Comparison of ENCODE assay signal across 11 cellular contexts in the genomic region with DNA sequence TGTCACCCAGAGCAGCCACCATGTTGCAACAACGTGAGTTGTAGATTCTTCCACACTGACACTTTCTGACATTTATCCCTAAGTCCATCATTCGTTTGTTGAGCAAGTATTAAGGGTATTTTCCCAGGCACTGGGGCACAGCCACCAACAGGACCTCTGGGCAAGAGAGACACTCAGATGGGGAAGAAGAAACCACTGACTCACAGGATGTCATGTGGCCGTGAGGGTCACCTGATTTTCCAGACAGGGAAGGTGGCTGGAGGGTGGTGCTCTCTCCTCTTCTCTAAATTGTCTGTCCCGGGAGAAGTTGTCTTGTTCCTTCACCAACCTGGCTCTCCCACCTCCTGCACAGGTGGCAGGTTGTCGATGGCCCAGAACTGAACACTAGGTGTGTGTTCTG. TPM values are rescaled to one million over a fixed set of nuclear protein-coding genes. Genes with fewer than 3 reads are reported as not detected.
DNase-seq lines count a peak whose midpoint lies in the region; ATAC-seq lines count a peak whose summit lies in the region.
"Had no signal": no experiment of that assay in that cellular context is flagged by ENCODE, and none has a peak within 500 bp of the region (broad histone marks: within the 10 kb centered on the region; RNA-seq: fewer than 3 reads in every experiment).

No MANE protein-coding gene starts in this region.

- DNase-seq in activated naive CD8-positive, alpha-beta T cell treated with anti-CD3 and anti-CD28 coated beads, Interleukin-2, amount 10 ng/mL, durations not matched to agents 7 days and 5 days = no peak
- DNase-seq in activated naive CD8-positive, alpha-beta T cell treated with anti-CD3 and anti-CD28 coated beads for 36 hours = no peak
- DNase-seq in SKM-1 (lab: John Stamatoyannopoulos, UW; ENCODE audit: unreplicated experiment) (peak; percentile 12), epithelial cell of prostate (ENCODE audit: low read depth, low spot score) (no peak), NCI-H1694 (lab: John Stamatoyannopoulos, UW) (no peak)
- DNase-seq: NCI-H146 had no signal

- H3K4me1 ChIP-seq in subcutaneous abdominal adipose tissue (ENCODE audit: control insufficient read depth in 5 of 5, insufficient read depth in 5 of 5, low read length in 5 of 5) = peaks cover 3 to 38% (median 22%) of the 10 kb centered on the region in 5 donors

- ATAC-seq in activated naive CD8-positive, alpha-beta T cell treated with anti-CD3 and anti-CD28 coated beads, Interleukin-2, amount 10 ng/mL, durations not matched to agents 7 days and 5 days (ENCODE audit: low read depth) = no peak
- ATAC-seq in HG03045 (IDR thresholded peaks at IDR 0.05; ENCODE audit: unreplicated experiment) (no peak), HG03097 (IDR thresholded peaks at IDR 0.05; ENCODE audit: low FRiP score, unreplicated experiment) (no peak)

- peaks cover 18% of the 10 kb centered on the region for H3K36me3 Mint-ChIP-seq in activated naive CD8-positive, alpha-beta T cell treated with anti-CD3 and anti-CD28 coated beads, Interleukin-2, amount 10 ng/mL, durations not matched to agents 7 days and 5 days
- peaks cover 24% of the 10 kb centered on the region for H3K36me3 Mint-ChIP-seq in activated naive CD8-positive, alpha-beta T cell treated with anti-CD3 and anti-CD28 coated beads for 36 hours

- H3K27me3 Mint-ChIP-seq in activated naive CD8-positive, alpha-beta T cell treated with anti-CD3 and anti-CD28 coated beads, Interleukin-2, amount 10 ng/mL, durations not matched to agents 7 days and 5 days = no peaks in the 10 kb centered on the region
- no peaks in the 10 kb centered on the region for H3K27me3 Mint-ChIP-seq in activated naive CD8-positive, alpha-beta T cell treated with anti-CD3 and anti-CD28 coated beads for 36 hours

- H3K9me3 Mint-ChIP-seq in activated naive CD8-positive, alpha-beta T cell treated with anti-CD3 and anti-CD28 coated beads, Interleukin-2, amount 10 ng/mL, durations not matched to agents 7 days and 5 days = no peaks in the 10 kb centered on the region
- H3K9me3 Mint-ChIP-seq in activated naive CD8-positive, alpha-beta T cell treated with anti-CD3 and anti-CD28 coated beads for 36 hours = no peaks in the 10 kb centered on the region

- no peaks in the 10 kb centered on the region for H3K27me3 ChIP-seq in subcutaneous abdominal adipose tissue (ENCODE audit: control insufficient read depth in 5 of 5, insufficient read depth in 4 of 5, low read length in 5 of 5)
- H3K27me3 ChIP-seq: BLaER1, tibial nerve had no signal

- peaks cover 2 to 97% (median 95%) of the 10 kb centered on the region in 5 donors for H3K36me3 ChIP-seq in subcutaneous abdominal adipose tissue (ENCODE audit: control insufficient read depth in 5 of 5, insufficient read depth in 5 of 5, low read length in 5 of 5)

- peak overlapping the region; percentile 83 for H3K27ac Mint-ChIP-seq in activated naive CD8-positive, alpha-beta T cell treated with anti-CD3 and anti-CD28 coated beads, Interleukin-2, amount 10 ng/mL, durations not matched to agents 7 days and 5 days
- H3K27ac Mint-ChIP-seq in activated naive CD8-positive, alpha-beta T cell treated with anti-CD3 and anti-CD28 coated beads for 36 hours = no peak overlapping the region

- POLR2A ChIA-PET in activated naive CD8-positive, alpha-beta T cell treated with anti-CD3 and anti-CD28 coated beads, Interleukin-2, amount 10 ng/mL, durations not matched to agents 7 days and 5 days (lab: Charles Lee) = no interaction called here

- H3K4me3 ChIP-seq in subcutaneous abdominal adipose tissue (ENCODE audit: low read depth in 1 of 5, low read length in 5 of 5) = no peak overlapping the region
- H3K4me3 ChIP-seq: BLaER1, tibial nerve had no signal

- H3K4me1 Mint-ChIP-seq in activated naive CD8-positive, alpha-beta T cell treated with anti-CD3 and anti-CD28 coated beads, Interleukin-2, amount 10 ng/mL, durations not matched to agents 7 days and 5 days = peaks cover 21% of the 10 kb centered on the region
- peaks cover 9% of the 10 kb centered on the region for H3K4me1 Mint-ChIP-seq in activated naive CD8-positive, alpha-beta T cell treated with anti-CD3 and anti-CD28 coated beads for 36 hours

- no peak overlapping the region for H3K4me3 Mint-ChIP-seq in activated naive CD8-positive, alpha-beta T cell treated with anti-CD3 and anti-CD28 coated beads, Interleukin-2, amount 10 ng/mL, durations not matched to agents 7 days and 5 days
- no peak overlapping the region for H3K4me3 Mint-ChIP-seq in activated naive CD8-positive, alpha-beta T cell treated with anti-CD3 and anti-CD28 coated beads for 36 hours

- H3K9me3 ChIP-seq in subcutaneous abdominal adipose tissue (ENCODE audit: control insufficient read depth in 5 of 5, low read length in 5 of 5) = no peaks in the 10 kb centered on the region
- H3K9me3 ChIP-seq: BLaER1, tibial nerve had no signal

- H3K27ac ChIP-seq in epithelial cell of prostate (peak overlapping the region; percentile 63), subcutaneous abdominal adipose tissue (ENCODE audit: low read depth, low read length) (peak overlapping the region; percentile 30)
- H3K27ac ChIP-seq: BLaER1 had no signal

- H3K9ac ChIP-seq in subcutaneous abdominal adipose tissue (ENCODE audit: low read length in 5 of 5) = no peak overlapping the region
- H3K9ac ChIP-seq: BLaER1 had no signal

RNA-seq across cellular contexts. Expression of gene PPIF, which starts 51.7 kb away (rescaled TPM):
- 10 to 100 TPM; 56.9 to 57.0 TPM for total RNA-seq in activated naive CD8-positive, alpha-beta T cell treated with anti-CD3 and anti-CD28 coated beads, Interleukin-2, amount 10 ng/mL, durations not matched to agents 7 days and 5 days
- 100 to 1,000 TPM; 163 to 176 TPM for total RNA-seq in activated naive CD8-positive, alpha-beta T cell treated with anti-CD3 and anti-CD28 coated beads for 36 hours
